9 cellular contexts compared by ENCODE assay signal in the genomic region with DNA sequence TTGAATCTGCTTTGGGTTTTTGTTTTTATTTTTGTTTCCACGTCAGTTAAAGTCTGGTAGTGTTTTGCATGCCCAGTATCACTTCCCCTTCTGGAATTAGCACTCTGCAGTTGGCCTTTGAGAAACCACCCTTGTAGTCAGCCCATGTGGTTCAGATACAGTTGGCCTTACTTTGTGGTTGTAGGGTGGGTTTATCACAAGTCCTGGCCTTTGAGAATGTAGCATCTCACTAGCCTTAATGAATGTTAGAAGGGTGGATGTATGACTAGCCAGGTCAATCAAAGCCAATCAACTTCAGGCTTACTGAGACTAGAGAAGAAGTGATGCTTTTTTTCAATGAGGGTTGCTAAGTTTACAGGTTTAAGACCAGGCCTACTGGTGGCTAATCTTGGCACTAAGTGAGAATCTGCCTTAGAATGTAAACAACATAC. TPM values are rescaled to one million over a fixed set of nuclear protein-coding genes. Genes with fewer than 3 reads are reported as not detected.
DNase-seq lines count a peak whose midpoint lies in the region; ATAC-seq, FAIRE-seq and TF ChIP-seq lines count a peak whose summit lies in the region.
"Had no signal": no experiment of that assay in that cellular context is flagged by ENCODE, and none has a peak within 500 bp of the region (broad histone marks: within the 10 kb centered on the region; RNA-seq: fewer than 3 reads in every experiment).

No MANE protein-coding gene starts in this region.

- peak; percentile 97 for FAIRE-seq in GM12891 (lab: Jason Lieb, UNC)

- no peaks in the 10 kb centered on the region for H3K4me1 Mint-ChIP-seq in activated T-helper 17 cell treated with anti-CD3 and anti-CD28 coated beads, Interleukin-2, amount 50 U/mL, for 72 hours
- peaks cover 2% of the 10 kb centered on the region for H3K4me1 Mint-ChIP-seq in glutamatergic neuron (ENCODE audit: low read depth, unreplicated experiment)

- no peak for TF ChIP-seq CTCF in glutamatergic neuron (IDR thresholded peaks at IDR 0.05; ENCODE audit: partially characterized antibody, unreplicated experiment)

- peaks cover 26% of the 10 kb centered on the region for H3K36me3 Mint-ChIP-seq in activated T-helper 17 cell treated with anti-CD3 and anti-CD28 coated beads, Interleukin-2, amount 50 U/mL, for 72 hours (ENCODE audit: low read depth)
- H3K36me3 Mint-ChIP-seq in glutamatergic neuron (ENCODE audit: unreplicated experiment) = no peaks in the 10 kb centered on the region

- DNase-seq in GM12891 (ENCODE audit: insufficient read length, low spot score) (peak; percentile 29), glutamatergic neuron (no peak), GDM1 (lab: John Stamatoyannopoulos, UW) (no peak), head of caudate nucleus (no peak), NK-92 (lab: John Stamatoyannopoulos, UW; ENCODE audit: unreplicated experiment) (no peak)
- DNase-seq: DND-41 had no signal

- H3K27me3 Mint-ChIP-seq in activated T-helper 17 cell treated with anti-CD3 and anti-CD28 coated beads, Interleukin-2, amount 50 U/mL, for 72 hours = no peaks in the 10 kb centered on the region
- no peaks in the 10 kb centered on the region for H3K27me3 Mint-ChIP-seq in glutamatergic neuron (ENCODE audit: unreplicated experiment)

- no peak overlapping the region for H3K4me3 Mint-ChIP-seq in activated T-helper 17 cell treated with anti-CD3 and anti-CD28 coated beads, Interleukin-2, amount 50 U/mL, for 72 hours
- no peak overlapping the region for H3K4me3 Mint-ChIP-seq in glutamatergic neuron (ENCODE audit: unreplicated experiment)

- intact Hi-C loops in head of caudate nucleus (cut with DNase I) = loop anchor here (10.0 kb wide), 3 partner anchors 232 to 572 kb away; no protein-coding TSS in a partner anchor

- TF ChIP-seq POLR2A in GM12891 (IDR thresholded peaks at IDR 0.05; ENCODE audit: low read depth, low read length) = no peak

- no peaks in the 10 kb centered on the region for H3K9me3 Mint-ChIP-seq in activated T-helper 17 cell treated with anti-CD3 and anti-CD28 coated beads, Interleukin-2, amount 50 U/mL, for 72 hours
- no peaks in the 10 kb centered on the region for H3K9me3 Mint-ChIP-seq in glutamatergic neuron (ENCODE audit: unreplicated experiment)

- ATAC-seq in GM21360 (IDR thresholded peaks at IDR 0.05; ENCODE audit: unreplicated experiment) (peak; percentile 96), HG03196 (IDR thresholded peaks at IDR 0.05; ENCODE audit: unreplicated experiment) (peak; percentile 97)
- ATAC-seq in activated T-helper 17 cell treated with anti-CD3 and anti-CD28 coated beads, Interleukin-2, amount 50 U/mL, for 72 hours (replicated peaks) = peak; percentile 21

- H3K27ac Mint-ChIP-seq in activated T-helper 17 cell treated with anti-CD3 and anti-CD28 coated beads, Interleukin-2, amount 50 U/mL, for 72 hours = peak overlapping the region; percentile 52
- no peak overlapping the region for H3K27ac Mint-ChIP-seq in glutamatergic neuron (ENCODE audit: unreplicated experiment)

TF ChIP-seq in GM12891, 5 proteins besides CTCF, POLR2A, EP300 and RAD21:
- no peak for TF ChIP-seq TAF1 (IDR thresholded peaks at IDR 0.05; ENCODE audit: low read depth, low read length)
- no peak for TF ChIP-seq PAX5 (IDR thresholded peaks at IDR 0.05; ENCODE audit: insufficient read depth, low read length, severe bottlenecking)
- TF ChIP-seq SPI1 (IDR thresholded peaks at IDR 0.05; ENCODE audit: low read depth, low read length) = peak; percentile 100
- TF ChIP-seq POU2F2 (IDR thresholded peaks at IDR 0.05; ENCODE audit: low read depth, low read length) = peak; percentile 99
- TF ChIP-seq POLR2AphosphoS5 (IDR thresholded peaks at IDR 0.05; ENCODE audit: low read depth, low read length) = peak; percentile 36; the same call in 1 of the 2 replicates

RNA-seq across cellular contexts. Expression of a gene that starts 19.8 kb away (rescaled TPM):
- 22.0 TPM for polyA plus RNA-seq in GM12891 (2012; ENCODE audit: low read depth, missing spikeins)
- 10 to 100 TPM; 22.8 to 25.3 TPM for total RNA-seq in activated T-helper 17 cell treated with anti-CD3 and anti-CD28 coated beads, Interleukin-2, amount 50 U/mL, for 72 hours
- 21.6 TPM for total RNA-seq in glutamatergic neuron (ENCODE audit: unreplicated experiment)

Comparison
In these comparisons a context has a peak if more than half of its experiments do, and no peak if none do; other contexts are left out.
1. ATAC-seq: peak in every context shown above with its lines; median percentile 97 in HG03196; 96 in GM21360; 21 in activated T-helper 17 cell treated with anti-CD3 and anti-CD28 coated beads, Interleukin-2, amount 50 U/mL, for 72 hours.